Comparison of ENCODE assay signal across 8 cellular contexts in genomic region chr14:68977137-68977740, GRCh38. TPM values are rescaled to one million over a fixed set of nuclear protein-coding genes. Genes with fewer than 3 reads are reported as not detected.
A peak's percentile ranks its signal among the peaks of the same experiment; 100 is the strongest.
DNase-seq lines count a peak whose midpoint lies in the region; ATAC-seq, FAIRE-seq and TF ChIP-seq lines count a peak whose summit lies in the region.

No MANE protein-coding gene starts in this region.

- POLR2A ChIA-PET in GM12878 (lab: Charles Lee): no interaction called here

- H3K36me3 Mint-ChIP-seq in activated naive CD4-positive, alpha-beta T cell treated with anti-CD3 and anti-CD28 coated beads, Interleukin-2, amount 50 U/mL, for 24 hours: peaks cover 24% of the 10 kb centered on the region

- H3K27me3 Mint-ChIP-seq in activated naive CD4-positive, alpha-beta T cell treated with anti-CD3 and anti-CD28 coated beads, Interleukin-2, amount 50 U/mL, for 24 hours: no peaks in the 10 kb centered on the region

- H3K4me1 ChIP-seq in GM12878 (ENCODE audit: control insufficient read depth, insufficient read depth, low read length) (no peaks in the 10 kb centered on the region; the same call in 1 of the 2 replicates), transverse colon (peaks cover 22 to 67% (median 42%) of the 10 kb centered on the region in 4 donors), Karpas-422 (ENCODE audit: low read length) (no peaks in the 10 kb centered on the region)

- SMC1A ChIA-PET in GM12878 (lab: Charles Lee; ENCODE audit: uncharacterized antibody, unreplicated experiment): interaction anchor here (0.6 kb wide), 1 partner anchor 17 kb away, joined by 3 read pairs; no protein-coding TSS in a partner anchor

- H3K27ac Mint-ChIP-seq in activated naive CD4-positive, alpha-beta T cell treated with anti-CD3 and anti-CD28 coated beads, Interleukin-2, amount 50 U/mL, for 24 hours: peak overlapping the region; percentile 71

- peaks cover 11% of the 10 kb centered on the region; the same call in 2 of the 3 replicates for H3K9me3 ChIP-seq in GM12878 (replicated peaks; ENCODE audit: control insufficient read depth, insufficient read depth, low read length)
- H3K9me3 ChIP-seq in transverse colon: no peaks in the 10 kb centered on the region
- H3K9me3 ChIP-seq in Karpas-422 (ENCODE audit: low read length): no peaks in the 10 kb centered on the region

- TF ChIP-seq POLR2A in GM12878 (IDR thresholded peaks at IDR 0.05; ENCODE audit: low read depth, low read length): no peak
- no peak for TF ChIP-seq POLR2A in lower leg skin (IDR thresholded peaks at IDR 0.05)
- no peak for TF ChIP-seq POLR2A in transverse colon (IDR thresholded peaks at IDR 0.05)

- RAD21 ChIA-PET in GM12878 (lab: Charles Lee; ENCODE audit: unreplicated experiment): interaction anchor here (1.0 to 2.0 kb wide), 3 partner anchors 66 to 130 kb away, joined by 3 to 6 read pairs (median 3); no protein-coding TSS in a partner anchor

- H3K9me3 Mint-ChIP-seq in activated naive CD4-positive, alpha-beta T cell treated with anti-CD3 and anti-CD28 coated beads, Interleukin-2, amount 50 U/mL, for 24 hours: no peaks in the 10 kb centered on the region

- TF ChIP-seq RAD21 in GM12878 (IDR thresholded peaks at IDR 0.05; ENCODE audit: insufficient read depth, low read depth, low read length): no peak

- H2AFZ ChIP-seq in GM12878 (ENCODE audit: control insufficient read depth, low read depth, low read length) (no peak overlapping the region), Karpas-422 (ENCODE audit: low read length) (no peak overlapping the region)

- intact Hi-C loops in GM12878 (cut with micrococcal nuclease; ENCODE audit: unreplicated experiment) (no loop called here), lower leg skin (cut with DNase I; ENCODE audit: low total_unique reads) (no loop called here), transverse colon (cut with DNase I; ENCODE audit: low total_unique reads) (loop anchor here (2.0 to 5.0 kb wide), 4 partner anchors 24 to 115 kb away; no protein-coding TSS in a partner anchor)

- H3K79me2 ChIP-seq in GM12878 (ENCODE audit: control insufficient read depth, insufficient read depth, low read length) (no peaks in the 10 kb centered on the region; the same call in none of the 2 replicates), Karpas-422 (ENCODE audit: low read length) (no peaks in the 10 kb centered on the region)

- FAIRE-seq in GM12878 (lab: Jason Lieb, UNC) (no peak), RCC 7860 (lab: Jason Lieb, UNC) (no peak)

- H3K4me2 ChIP-seq in GM12878 (ENCODE audit: control insufficient read depth, insufficient read depth) (peak overlapping the region; percentile 49), Karpas-422 (ENCODE audit: low read depth, low read length, poor library complexity, severe bottlenecking) (no peak overlapping the region)

- no peak overlapping the region for H3K27ac ChIP-seq in GM12878 (ENCODE audit: control insufficient read depth, insufficient read depth)
- H3K27ac ChIP-seq in transverse colon: peak overlapping the region; percentile 93 to 99 (median 96)
- no peak overlapping the region for H3K27ac ChIP-seq in Karpas-422 (ENCODE audit: low read length)

- H3K9ac ChIP-seq in GM12878 (ENCODE audit: control insufficient read depth, insufficient read depth, low read length): peak overlapping the region; percentile 24; the same call in 1 of the 2 replicates
- no peak overlapping the region for H3K9ac ChIP-seq in Karpas-422 (ENCODE audit: low read length)

- H3K4me1 Mint-ChIP-seq in activated naive CD4-positive, alpha-beta T cell treated with anti-CD3 and anti-CD28 coated beads, Interleukin-2, amount 50 U/mL, for 24 hours: peaks cover 52% of the 10 kb centered on the region

- no peaks in the 10 kb centered on the region for H3K9me2 ChIP-seq in Karpas-422 (replicated peaks; ENCODE audit: insufficient read depth, low read length)

- TF ChIP-seq CTCF in GM12878 (IDR thresholded peaks at IDR 0.05 in 2 of 3, conservative IDR thresholded peaks at IDR 0.05 in 1 of 3; ENCODE audit: control insufficient read depth in 2 of 3, extremely low read depth in 1 of 3, insufficient read depth in 1 of 3, low read depth in 3 of 3, low read length in 3 of 3) (no peak), lower leg skin (IDR thresholded peaks at IDR 0.05) (no peak), transverse colon (IDR thresholded peaks at IDR 0.05) (no peak)

- in situ Hi-C loops in GM12878 (cut with MboI) (no loop called here), transverse colon (cut with MboI; ENCODE audit: low pct_ligation_motif_present in 1 of 4, low pct_unique_long_range_greater_than_20kb in 1 of 4, low sequenced_read_pairs in 3 of 4) (no loop called here)

- H3K36me3 ChIP-seq in GM12878 (ENCODE audit: control insufficient read depth in 2 of 2, insufficient read depth in 2 of 2, low read length in 1 of 2): no peaks in the 10 kb centered on the region
- no peaks in the 10 kb centered on the region for H3K36me3 ChIP-seq in transverse colon
- H3K36me3 ChIP-seq in Karpas-422 (ENCODE audit: insufficient read depth, low read length): no peaks in the 10 kb centered on the region

- no peaks in the 10 kb centered on the region for H4K20me1 ChIP-seq in GM12878 (ENCODE audit: control insufficient read depth, insufficient read depth)
- no peaks in the 10 kb centered on the region for H4K20me1 ChIP-seq in Karpas-422 (ENCODE audit: insufficient read depth, low read depth, low read length)

- CTCF ChIA-PET in GM12878 (lab: Yijun Ruan, JAX): interaction anchor here (1.1 to 1.7 kb wide), 4 partner anchors 63 to 131 kb away, joined by 3 to 7 read pairs (median 5); no protein-coding TSS in a partner anchor

- peak overlapping the region; percentile 80 for H3K4me3 ChIP-seq in GM12878
- peak overlapping the region; percentile 88 for H3K4me3 ChIP-seq in lower leg skin (ENCODE audit: low read depth, poor library complexity, severe bottlenecking)
- H3K4me3 ChIP-seq in transverse colon: peak overlapping the region; percentile 5 to 81 (median 73)
- no peak overlapping the region for H3K4me3 ChIP-seq in Karpas-422 (ENCODE audit: low read length)

- TF ChIP-seq EP300 in GM12878 (IDR thresholded peaks at IDR 0.05; ENCODE audit: borderline replicate concordance in 1 of 2, control insufficient read depth in 1 of 2, low read depth in 2 of 2, low read length in 2 of 2): no peak
- TF ChIP-seq EP300 in transverse colon (IDR thresholded peaks at IDR 0.05; ENCODE audit: low read depth): no peak

- H3K27me3 ChIP-seq in GM12878 (replicated peaks in 1 of 2; ENCODE audit: control insufficient read depth in 2 of 2, insufficient read depth in 2 of 2, low read length in 1 of 2): peaks cover 3 to 11% of the 10 kb centered on the region in 2 experiments; a peak in 3 of 4 replicates
- H3K27me3 ChIP-seq in transverse colon: no peaks in the 10 kb centered on the region
- H3K27me3 ChIP-seq in Karpas-422 (ENCODE audit: low read length): no peaks in the 10 kb centered on the region

- ATAC-seq in GM12878 (peak; percentile 5), HG03095 (IDR thresholded peaks at IDR 0.05; ENCODE audit: unreplicated experiment) (no peak)

- no TSS peak for BruUV-seq in GM12878 (replicated peaks; lab: Mats Ljungman, UMichigan)

- no peak for DNase-seq in activated naive CD4-positive, alpha-beta T cell treated with Interleukin-2 at 50 U/mL for 16 hours
- DNase-seq in GM12878 (ENCODE audit: low read depth, low spot score) (no peak), lower leg skin (ENCODE audit: low spot score in 2 of 2) (no peak), transverse colon (no peak), RCC 7860 (ENCODE audit: low spot score) (no peak), Karpas-422 (no peak)

- H3K4me3 Mint-ChIP-seq in activated naive CD4-positive, alpha-beta T cell treated with anti-CD3 and anti-CD28 coated beads, Interleukin-2, amount 50 U/mL, for 24 hours: peak overlapping the region; percentile 76

- 26% methylated on average over 9 of the region's 9 CpGs for WGBS in GM12878 (ENCODE audit: insufficient coverage, insufficient replicate concordance, low lambda C conversion rate, missing lambda C conversion rate)
- WGBS in lower leg skin, 2 donors: 35 to 36% methylated on average over 6 to 9 of the region's 9 CpGs
- WGBS in transverse colon (ENCODE audit: low coverage in 1 of 2), 2 donors: 17% methylated on average over 9 of the region's 9 CpGs; no CpG with 5 or more reads in 1 of the 2 donors

TF ChIP-seq in GM12878, 131 proteins besides CTCF, POLR2A, EP300 and RAD21 (continues in another document):
- TF ChIP-seq CEBPB (IDR thresholded peaks at IDR 0.05; ENCODE audit: borderline replicate concordance in 1 of 2, low read depth in 2 of 2, low read length in 2 of 2): no peak

RNA-seq across cellular contexts. Expression of gene ACTN1, which starts 1.9 kb away (rescaled TPM):
- total RNA-seq in GM12878 (2013; cell fraction: nucleolus; rRNA removed): 9.5 and 9.9 TPM in 2 replicates
- total RNA-seq in GM12878 (2014; rRNA removed) (2.2 and 3.3 TPM in 2 replicates), GM12878 (2014; rRNA removed; fragmentation: Illumina TruSeq; extraction: Trizol) (1.2 and 1.9 TPM in 2 replicates), GM12878 (2021) (3.8 and 5.7 TPM in 2 replicates), lower leg skin (100 to 1,000 TPM in 2 of 4 donors, 10 to 100 TPM in 2; 31.9 to 111 (median 76.1) TPM), transverse colon (100 to 1,000 TPM; 127 to 403 (median 197) TPM)
- polyA plus RNA-seq in GM12878 (2011; ENCODE audit: low read depth): 0.75 TPM
- polyA plus RNA-seq in GM12878 (2011; rRNA removed) (18.5 and 39.4 TPM in 2 replicates), GM12878 (2014; fragmentation: Illumina TruSeq; extraction: Trizol) (2.4 and 5.0 TPM in 2 replicates), GM12878 (2014; fragmentation: Nextera tagmentation; extraction: Ambion mirVana) (under 1 TPM; 0.14 to 0.51 TPM), GM12878 (2014; rRNA removed) (2.8 and 3.1 TPM in 2 replicates), GM12878 (2016; fragmentation: Nextera tagmentation; extraction: Ambion mirVana) (1 to 10 TPM; 3.0 to 3.1 TPM)
- 38.6 and 49.2 TPM in 2 replicates for polyA plus RNA-seq in GM12878 (2011; cell fraction: cytosol; rRNA removed)
- polyA plus RNA-seq in GM12878 (2011; cell fraction: nucleus; rRNA removed): 44.2 and 85.1 TPM in 2 replicates
- 2.0 and 3.2 TPM in 2 replicates for polyA plus RNA-seq in GM12878 (2012)
- polyA minus RNA-seq in GM12878 (2011; rRNA and poly(A)+ RNA removed): 44.8 and 47.7 TPM in 2 replicates
- polyA minus RNA-seq in GM12878 (2011; cell fraction: cytosol; rRNA and poly(A)+ RNA removed): 39.7 and 40.4 TPM in 2 replicates
- polyA minus RNA-seq in GM12878 (2011; cell fraction: nucleus; rRNA and poly(A)+ RNA removed): 21.0 and 44.7 TPM in 2 replicates
- total RNA-seq in Karpas-422 (2014; rRNA removed; shearing (Covaris generic); ENCODE audit: low replicate concordance): 1.1 TPM in 1 of 2 replicates, not detected in the other

Comparison
In these comparisons a context has a peak if more than half of its experiments do, and no peak if none do; other contexts are left out.
1. H3K27ac ChIP-seq: peak in transverse colon (4 of 4); none in GM12878 (single experiment) and Karpas-422 (single experiment).